ENCODE assay signal across 21 cellular contexts in the genomic region with DNA sequence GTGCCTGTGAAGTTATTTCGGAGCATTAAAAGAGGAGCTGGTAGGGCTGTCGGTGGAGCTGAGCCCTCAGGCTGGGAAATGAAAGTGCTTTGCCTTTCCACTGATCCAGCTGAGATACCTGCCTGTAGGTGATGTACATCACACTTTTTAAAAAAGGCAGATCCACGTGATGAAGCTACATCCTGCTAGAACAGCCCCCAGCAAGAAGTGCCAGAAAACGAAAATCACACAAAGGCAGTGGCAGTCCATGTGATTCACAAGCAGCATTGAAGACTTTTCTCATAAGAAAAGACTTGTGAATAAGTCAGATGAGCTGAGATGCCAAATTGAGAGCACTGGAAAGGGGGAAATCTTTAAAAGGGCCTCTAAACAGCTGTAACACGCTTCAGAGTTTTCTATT.
"Had no signal": no experiment of that assay in that cellular context is flagged by ENCODE, and none has a peak within 500 bp of the region (broad histone marks: within the 10 kb centered on the region; RNA-seq: fewer than 3 reads in every experiment).

No MANE protein-coding gene starts in this region.

- H3K27me3 Mint-ChIP-seq: activated CD4-positive, alpha-beta memory T cell treated with anti-CD3 and anti-CD28 coated beads for 36 hours; activated CD4-positive, alpha-beta T cell treated with anti-CD3 and anti-CD28 coated beads for 36 hours; activated T-cell treated with anti-CD3 and anti-CD28 coated beads, Interleukin-2, amount 50 U/mL, for 24 hours; dendritic cell treated with granulocyte-macrophage colony-stimulating factor and Interleukin-4, amounts not matched to agents 40 ng/mL and 50 ng/mL, for 4 days; effector memory CD8-positive, alpha-beta T cell; naive thymus-derived CD8-positive, alpha-beta T cell; progenitor cell of endocrine pancreas had no signal

- H3K4me3 ChIP-seq: gastroesophageal sphincter, left lung, mucosa of descending colon, right atrium auricular region, skin epidermis, tibial nerve, uterus had no signal

- H3K9me3 Mint-ChIP-seq: dendritic cell treated with granulocyte-macrophage colony-stimulating factor and Interleukin-4, amounts not matched to agents 40 ng/mL and 50 ng/mL, for 4 days had no signal

- H3K4me1 ChIP-seq: gastroesophageal sphincter, left lung, right atrium auricular region, tibial nerve, uterus had no signal

- H3K27me3 ChIP-seq: gastroesophageal sphincter, left lung, right atrium auricular region, tibial nerve, uterus had no signal

- DNase-seq: activated CD4-positive, alpha-beta memory T cell treated with anti-CD3 and anti-CD28 coated beads for 36 hours; activated CD4-positive, alpha-beta T cell treated with anti-CD3 and anti-CD28 coated beads for 36 hours; activated naive CD4-positive, alpha-beta T cell treated with anti-CD3 and anti-CD28 coated beads, Interleukin-2, amount 50 U/mL, for 16 hours; activated T-cell treated with anti-CD3 and anti-CD28 coated beads, Interleukin-2, amount 50 U/mL, for 24 hours; effector memory CD8-positive, alpha-beta T cell; left lung; mammary epithelial cell; mucosa of descending colon; naive thymus-derived CD8-positive, alpha-beta T cell; occipital lobe; stimulated activated CD4-positive, alpha-beta T cell treated with anti-CD3 and anti-CD28 coated beads, Interleukin-15, amount 100 ng/mL, for 24 hours; stimulated activated CD4-positive, alpha-beta T cell treated with anti-CD3 and anti-CD28 coated beads, Interleukin-4, amount 100 ng/mL, for 24 hours; stimulated activated naive CD4-positive, alpha-beta T cell treated with Interleukin-2 at 50 U/mL for 16 hours; substantia nigra; uterus had no signal

- H3K27ac ChIP-seq: gastroesophageal sphincter, left lung, right atrium auricular region, skin epidermis, tibial nerve, uterus had no signal

- H3K27ac Mint-ChIP-seq: activated CD4-positive, alpha-beta memory T cell treated with anti-CD3 and anti-CD28 coated beads for 36 hours; activated CD4-positive, alpha-beta T cell treated with anti-CD3 and anti-CD28 coated beads for 36 hours; activated T-cell treated with anti-CD3 and anti-CD28 coated beads, Interleukin-2, amount 50 U/mL, for 24 hours; dendritic cell treated with granulocyte-macrophage colony-stimulating factor and Interleukin-4, amounts not matched to agents 40 ng/mL and 50 ng/mL, for 4 days; effector memory CD8-positive, alpha-beta T cell; naive thymus-derived CD8-positive, alpha-beta T cell; progenitor cell of endocrine pancreas had no signal

- H3K4me3 Mint-ChIP-seq: activated CD4-positive, alpha-beta memory T cell treated with anti-CD3 and anti-CD28 coated beads for 36 hours; activated CD4-positive, alpha-beta T cell treated with anti-CD3 and anti-CD28 coated beads for 36 hours; activated T-cell treated with anti-CD3 and anti-CD28 coated beads, Interleukin-2, amount 50 U/mL, for 24 hours; dendritic cell treated with granulocyte-macrophage colony-stimulating factor and Interleukin-4, amounts not matched to agents 40 ng/mL and 50 ng/mL, for 4 days; effector memory CD8-positive, alpha-beta T cell; naive thymus-derived CD8-positive, alpha-beta T cell had no signal

- ATAC-seq: activated CD4-positive, alpha-beta T cell treated with anti-CD3 and anti-CD28 coated beads for 36 hours; effector memory CD8-positive, alpha-beta T cell; gastroesophageal sphincter; left lung; mucosa of descending colon; naive thymus-derived CD8-positive, alpha-beta T cell had no signal

- H3K36me3 Mint-ChIP-seq: activated CD4-positive, alpha-beta memory T cell treated with anti-CD3 and anti-CD28 coated beads for 36 hours; naive thymus-derived CD8-positive, alpha-beta T cell had no signal

- H3K36me3 ChIP-seq: gastroesophageal sphincter, left lung, right atrium auricular region, tibial nerve, uterus had no signal

- H3K9me3 ChIP-seq: gastroesophageal sphincter, left lung, mucosa of descending colon, right atrium auricular region, tibial nerve, uterus had no signal
